ENCODE assay signal across 9 cellular contexts in the genomic region with DNA sequence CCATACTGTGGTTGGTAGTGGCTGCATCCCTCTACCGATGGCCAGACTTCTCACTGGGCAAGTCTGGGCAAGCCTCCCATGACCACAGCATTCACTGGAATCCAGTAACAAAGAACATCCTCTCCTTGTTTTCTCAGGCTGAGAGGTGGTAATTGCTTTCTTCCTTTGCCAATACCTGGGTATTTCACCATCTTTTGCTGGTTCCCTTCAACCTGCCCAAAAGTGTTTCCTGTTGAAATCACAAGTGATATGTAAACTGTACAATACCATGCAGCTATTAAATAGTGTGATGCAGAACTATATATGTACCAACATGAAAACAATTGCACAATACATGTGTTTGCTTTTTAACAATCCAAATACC. TPM values are rescaled to one million over a fixed set of nuclear protein-coding genes. Genes with fewer than 3 reads are reported as not detected.
DNase-seq lines count a peak whose midpoint lies in the region; ATAC-seq, FAIRE-seq and TF ChIP-seq lines count a peak whose summit lies in the region.
"Had no signal": no experiment of that assay in that cellular context is flagged by ENCODE, and none has a peak within 500 bp of the region (broad histone marks: within the 10 kb centered on the region; RNA-seq: fewer than 3 reads in every experiment).

A gene (minus strand): TSS at position 55 of the 364 bp plus-strand sequence. CDS start 42,240 bp downstream, outside the sequence.

- TF ChIP-seq EP300 in esophagus muscularis mucosa (IDR thresholded peaks at IDR 0.05): no peak

- ATAC-seq in thoracic aorta (ENCODE audit: insufficient number of reproducible peaks, low FRiP score, low read depth) (no peak), GM18505 (IDR thresholded peaks at IDR 0.05; ENCODE audit: unreplicated experiment) (no peak)

- CTCF ChIA-PET in A673 (lab: Charles Lee): no interaction called here

- H3K4me3 ChIP-seq in thoracic aorta (peak within 1 kb of the TSS; percentile 57), esophagus muscularis mucosa (peak within 1 kb of the TSS in 2 of 4 donors; percentile 17 to 19), A673 (ENCODE audit: low read depth, low read length, poor library complexity, severe bottlenecking) (no peak within 1 kb of the TSS)

- BruUV-seq in A673 (replicated peaks; lab: Mats Ljungman, UMichigan): no TSS peak

- intact Hi-C loops in esophagus muscularis mucosa (cut with DNase I) (no loop called here), A673 (cut with micrococcal nuclease; ENCODE audit: unreplicated experiment) (no loop called here)

- H3K27me3 ChIP-seq in thoracic aorta (replicated peaks; ENCODE audit: insufficient read depth): no peaks in the 10 kb centered on the region
- no peaks in the 10 kb centered on the region for H3K27me3 ChIP-seq in esophagus muscularis mucosa
- H3K27me3 ChIP-seq in A673 (replicated peaks; ENCODE audit: insufficient read depth, low read depth, low read length, poor library complexity): no peaks in the 10 kb centered on the region

- DNase-seq in NCI-H2227 (lab: John Stamatoyannopoulos, UW; ENCODE audit: unreplicated experiment): peak; percentile 10
- DNase-seq in NCI-H2227 treated with DMSO at 0.1 percent for 48 hours (lab: John Stamatoyannopoulos, UW): no peak
- peak; percentile 64 for DNase-seq in SK-MEL-5 (ENCODE audit: low read depth, low spot score)
- DNase-seq in frontal cortex (ENCODE audit: low spot score in 2 of 2): no peak
- DNase-seq in thoracic aorta (ENCODE audit: low spot score): no peak
- DNase-seq in esophagus muscularis mucosa (ENCODE audit: extremely low spot score): no peak
- DNase-seq in A673 (ENCODE audit: low spot score): no peak

- H3K36me3 ChIP-seq in thoracic aorta: no peaks in the 10 kb centered on the region
- no peaks in the 10 kb centered on the region for H3K36me3 ChIP-seq in esophagus muscularis mucosa
- H3K36me3 ChIP-seq in A673 (ENCODE audit: insufficient read depth, low read length, poor library complexity, severe bottlenecking): no peaks in the 10 kb centered on the region

- H3K27ac ChIP-seq in thoracic aorta (peak within 1 kb of the TSS in 1 of 2 donors; percentile 53), esophagus muscularis mucosa (replicated peaks in 1 of 4) (no peak within 1 kb of the TSS), A673 (ENCODE audit: low read depth, low read length, poor library complexity, severe bottlenecking) (no peak within 1 kb of the TSS)

- H3K9me3 ChIP-seq in thoracic aorta (no peaks in the 10 kb centered on the region), esophagus muscularis mucosa (no peaks in the 10 kb centered on the region), A673 (ENCODE audit: low read depth, low read length, poor library complexity, severe bottlenecking) (no peaks in the 10 kb centered on the region)

- no peak for TF ChIP-seq POLR2A in esophagus muscularis mucosa (IDR thresholded peaks at IDR 0.05; ENCODE audit: low read depth)
- TF ChIP-seq POLR2A in GM18505 (IDR thresholded peaks at IDR 0.05; ENCODE audit: borderline replicate concordance, extremely low read depth, insufficient read depth, insufficient read length): no peak

- in situ Hi-C loops in SK-MEL-5 (cut with HindIII; ENCODE audit: low pct_unique_long_range_greater_than_20kb, low sequenced_read_pairs): no loop called here

- TF ChIP-seq CTCF in thoracic aorta (IDR thresholded peaks at IDR 0.05) (no peak), esophagus muscularis mucosa (IDR thresholded peaks at IDR 0.05) (no peak), A673 (conservative IDR thresholded peaks at IDR 0.05; ENCODE audit: low read depth, low read length) (no peak)

- H3K4me1 ChIP-seq in thoracic aorta (ENCODE audit: control insufficient read depth in 1 of 2, low read depth in 2 of 2): no peaks in the 10 kb centered on the region
- no peaks in the 10 kb centered on the region for H3K4me1 ChIP-seq in esophagus muscularis mucosa
- no peaks in the 10 kb centered on the region for H3K4me1 ChIP-seq in A673 (ENCODE audit: insufficient read depth, low read length, poor library complexity, severe bottlenecking)

- FAIRE-seq in frontal cortex (lab: Jason Lieb, UNC): no peak

- POLR2A ChIA-PET in A673 (lab: Charles Lee; ENCODE audit: low non-redundant PET): no interaction called here

- WGBS in esophagus muscularis mucosa: 76% methylated on average over 1 of the region's 1 CpG

RNA-seq across cellular contexts. Expression of the gene that starts here (rescaled TPM):
- 8.4 and 8.9 TPM in 2 replicates for total RNA-seq in SK-MEL-5 (2014; rRNA removed; shearing (Covaris generic))
- polyA plus RNA-seq in SK-MEL-5 (2015; cell fraction: cytosol; rRNA removed): 4.6 and 5.3 TPM in 2 replicates
- polyA plus RNA-seq in SK-MEL-5 (2015; cell fraction: nucleus; rRNA removed): 1.7 and 2.5 TPM in 2 replicates
- 28.1 TPM for total RNA-seq in frontal cortex
- 1 to 10 TPM; 2.7 to 4.9 TPM for total RNA-seq in thoracic aorta
- total RNA-seq in esophagus muscularis mucosa: 1 to 10 TPM in 3 of 4 donors, under 1 TPM in 1; 0.83 to 2.7 (median 1.5) TPM
- total RNA-seq in A673 (2021): 0.17 TPM in 1 of 2 replicates, not detected in the other
- total RNA-seq: activated T-helper 2 cell treated with anti-CD3 and anti-CD28 coated beads, Interferon-gamma antibody, Interleukin-2, Interleukin-4, amounts not matched to agents 10 μg/mL and 5 μg/mL and 100 μg/mL, durations not matched to agents 14 hours and 24 hours and 36 hours had no signal

Comparison
In these comparisons a context has a peak if more than half of its experiments do, and no peak if none do; other contexts are left out.
1. DNase-seq: peak in NCI-H2227 (single experiment) and SK-MEL-5 (single experiment); none in NCI-H2227 treated with DMSO at 0.1 percent for 48 hours (single experiment), frontal cortex (0 of 2), thoracic aorta (single experiment), esophagus muscularis mucosa (single experiment) and A673 (single experiment).